In the genomic region with DNA sequence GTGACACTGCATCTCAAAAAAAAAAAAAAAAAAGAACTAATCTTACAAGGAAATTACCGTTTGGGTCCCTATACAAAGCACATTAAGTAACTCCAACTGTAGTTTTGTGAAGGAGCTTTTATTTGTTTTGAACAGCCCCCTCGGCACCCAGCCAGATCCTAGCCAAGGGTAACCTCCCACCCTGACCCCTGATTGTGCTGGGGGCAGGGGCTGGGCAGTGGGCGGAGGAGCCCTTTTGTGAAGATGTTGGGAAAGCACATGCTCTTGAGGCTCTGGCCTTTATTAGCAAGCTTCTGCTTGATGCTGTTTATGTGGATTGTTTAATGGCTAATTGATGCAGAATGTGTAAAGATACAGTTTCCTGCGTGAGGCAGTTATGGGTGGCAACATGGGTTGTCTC, we compare ENCODE assay signal across 21 cellular contexts.
"Had no signal": no experiment of that assay in that cellular context is flagged by ENCODE, and none has a peak within 500 bp of the region (broad histone marks: within the 10 kb centered on the region; RNA-seq: fewer than 3 reads in every experiment).

No MANE protein-coding gene starts in this region.

- DNase-seq: activated CD4-positive, alpha-beta memory T cell treated with anti-CD3 and anti-CD28 coated beads for 36 hours; activated CD4-positive, alpha-beta T cell treated with anti-CD3 and anti-CD28 coated beads, Interleukin-2, amount 10 ng/mL, durations not matched to agents 7 days and 5 days; activated CD4-positive, CD25-positive, alpha-beta regulatory T cell; activated CD8-positive, alpha-beta memory T cell treated with anti-CD3 and anti-CD28 coated beads for 24 hours; activated gamma-delta T cell; activated naive CD4-positive, alpha-beta T cell treated with anti-CD3 and anti-CD28 coated beads for 36 hours; activated T-cell treated with anti-CD3 and anti-CD28 coated beads, Interleukin-2, amount 50 U/mL, for 48 hours; amygdala; NCI-H1092; NCI-H1436; NCI-H1694 treated with DMSO at 0.1 percent for 48 hours; NCI-H2029 treated with DMSO at 0.1 percent for 48 hours; NCI-H526; Peyer's patch; Right ventricle myocardium superior; SJCRH30; SK-N-SH; T-helper 1 cell had no signal

- H3K4me3 ChIP-seq: Peyer's patch, SJCRH30 had no signal

- ATAC-seq: activated T-helper 17 cell treated with anti-CD3 and anti-CD28 coated beads, Interleukin-2, amount 50 U/mL, for 72 hours had no signal

- H3K36me3 ChIP-seq: Peyer's patch, SJCRH30 had no signal

- H3K27ac ChIP-seq: Peyer's patch, RWPE1, SJCRH30 had no signal

- H3K9ac ChIP-seq: SK-N-SH had no signal

- FAIRE-seq: astrocyte had no signal

- H3K4me1 ChIP-seq: Peyer's patch had no signal
